ENCODE assay signal across 29 cellular contexts in the genomic region with DNA sequence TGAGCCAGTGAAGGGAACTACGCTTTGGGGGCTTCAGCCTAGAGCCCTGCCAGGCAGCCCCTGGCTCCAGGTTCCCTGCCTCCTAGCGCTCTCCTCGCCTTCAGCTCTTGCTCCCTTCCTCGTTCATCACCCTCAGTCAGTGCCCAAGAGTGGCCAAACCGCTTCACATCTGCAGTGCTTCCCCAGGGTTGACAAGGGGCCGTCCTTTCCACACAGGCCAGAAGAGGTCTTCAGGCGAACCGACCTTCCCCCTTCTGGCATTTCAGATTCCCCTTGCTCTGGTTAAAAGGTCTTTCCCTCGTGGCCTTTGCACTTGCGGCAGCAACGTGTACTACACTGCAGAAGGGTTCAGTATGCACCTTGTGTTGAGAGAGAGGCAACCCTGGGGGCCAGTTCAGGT. TPM values are rescaled to one million over a fixed set of nuclear protein-coding genes. Genes with fewer than 3 reads are reported as not detected.
A peak's percentile ranks its signal among the peaks of the same experiment; 100 is the strongest.
DNase-seq lines count a peak whose midpoint lies in the region; ATAC-seq and TF ChIP-seq lines count a peak whose summit lies in the region.
"Had no signal": no experiment of that assay in that cellular context is flagged by ENCODE, and none has a peak within 500 bp of the region (broad histone marks: within the 10 kb centered on the region; RNA-seq: fewer than 3 reads in every experiment).

No MANE protein-coding gene starts in this region.

- CTCF ChIA-PET in activated CD8-positive, alpha-beta T cell treated with anti-CD3 and anti-CD28 coated beads, Interleukin-2, amount 10 ng/mL, durations not matched to agents 7 days and 5 days (lab: Charles Lee) = interaction anchor here (1.0 to 2.1 kb wide), 2 partner anchors 76 to 136 kb away, joined by 4 to 6 read pairs; no protein-coding TSS in a partner anchor

- in situ Hi-C loops in GM23248 (cut with MboI) = loop anchor here (10.0 kb wide), 1 partner anchor 137 kb away; no protein-coding TSS in a partner anchor

- peaks cover 39% of the 10 kb centered on the region for H3F3A ChIP-seq in neural progenitor cell (ENCODE audit: low read depth)
- H3F3A ChIP-seq in GM23248 (ENCODE audit: insufficient read depth) = peaks cover 6% of the 10 kb centered on the region; the same call in 1 of the 2 replicates

- peaks cover 28% of the 10 kb centered on the region for H3K4me1 Mint-ChIP-seq in neural progenitor cell
- peaks cover 35% of the 10 kb centered on the region for H3K4me1 Mint-ChIP-seq in activated CD8-positive, alpha-beta T cell treated with anti-CD3 and anti-CD28 coated beads, Interleukin-2, amount 10 ng/mL, durations not matched to agents 7 days and 5 days (ENCODE audit: low read depth)

- H3K9me2 ChIP-seq in GM23248 (ENCODE audit: insufficient read depth) = no peaks in the 10 kb centered on the region

- peak overlapping the region; percentile 41 for H3K27ac ChIP-seq in 22Rv1
- peak overlapping the region in 3 of 11 experiments; percentile 3 to 7 (median 5); a peak in 4 of 22 replicates for H3K27ac ChIP-seq in BLaER1 treated with 17β-estradiol and CSF1 and Interleukin-3, amounts not matched to agents 10 nM and 100 nM
- peak overlapping the region; percentile 49 for H3K27ac ChIP-seq in cingulate gyrus (ENCODE audit: low read depth, low read length)
- no peak overlapping the region for H3K27ac ChIP-seq in neural progenitor cell
- no peak overlapping the region for H3K27ac ChIP-seq in GM23248
- H3K27ac ChIP-seq: ascending aorta, esophagus squamous epithelium, foreskin keratinocyte had no signal

- H3K79me2 ChIP-seq in neural progenitor cell (ENCODE audit: low read depth) (peaks cover 4% of the 10 kb centered on the region), GM23248 (ENCODE audit: insufficient read depth) (no peaks in the 10 kb centered on the region)

- H3K4me1 ChIP-seq in BLaER1 treated with 17β-estradiol and CSF1 and Interleukin-3, amounts not matched to agents 10 nM and 100 nM = peaks cover 52 to 92% (median 78%) of the 10 kb centered on the region in 10 experiments
- H3K4me1 ChIP-seq in neural progenitor cell (peaks cover 45% of the 10 kb centered on the region), GM23248 (ENCODE audit: insufficient read depth) (peaks cover 1% of the 10 kb centered on the region; the same call in 1 of the 2 replicates)
- H3K4me1 ChIP-seq: foreskin keratinocyte had no signal

- DNase-seq in neural progenitor cell (ENCODE audit: low spot score) (no peak), GM23248 (no peak), NCI-H69 (lab: John Stamatoyannopoulos, UW) (no peak)
- DNase-seq in activated CD8-positive, alpha-beta T cell treated with anti-CD3 and anti-CD28 coated beads, Interleukin-2, amount 10 ng/mL, durations not matched to agents 7 days and 5 days = no peak
- DNase-seq: activated CD4-positive, alpha-beta T cell treated with anti-CD3 and anti-CD28 coated beads for 48 hours; activated effector memory CD4-positive, alpha-beta T cell treated with anti-CD3 and anti-CD28 coated beads, Interleukin-2, amount 50 U/mL, for 16 hours; C1 segment of cervical spinal cord; central memory CD4-positive, alpha-beta T cell; esophagus squamous epithelium; foreskin keratinocyte; H9; NCI-H1436 treated with DMSO at 0.1 percent for 48 hours; NCI-H2081 treated with DMSO at 0.1 percent for 48 hours; NCI-H226; NCI-H748 treated with DMSO at 0.1 percent for 48 hours; SHP77 treated with DMSO at 0.1 percent for 48 hours; stimulated activated CD4-positive, alpha-beta T cell treated with anti-CD3 and anti-CD28 coated beads, Interleukin-4, amount 100 ng/mL, for 24 hours; substantia nigra; T1000 had no signal

- peaks cover 16% of the 10 kb centered on the region for H3K27me3 Mint-ChIP-seq in neural progenitor cell (ENCODE audit: insufficient read depth, low read depth)
- peaks cover 16% of the 10 kb centered on the region for H3K27me3 Mint-ChIP-seq in activated CD8-positive, alpha-beta T cell treated with anti-CD3 and anti-CD28 coated beads, Interleukin-2, amount 10 ng/mL, durations not matched to agents 7 days and 5 days (ENCODE audit: low read depth)

- POLR2A ChIA-PET in activated CD8-positive, alpha-beta T cell treated with anti-CD3 and anti-CD28 coated beads, Interleukin-2, amount 10 ng/mL, durations not matched to agents 7 days and 5 days (lab: Charles Lee) = no interaction called here

- no peaks in the 10 kb centered on the region for H3K9me3 Mint-ChIP-seq in neural progenitor cell
- no peaks in the 10 kb centered on the region for H3K9me3 Mint-ChIP-seq in activated CD8-positive, alpha-beta T cell treated with anti-CD3 and anti-CD28 coated beads, Interleukin-2, amount 10 ng/mL, durations not matched to agents 7 days and 5 days (ENCODE audit: insufficient read depth)
- H3K9me3 Mint-ChIP-seq: dendritic cell treated with granulocyte-macrophage colony-stimulating factor and Interleukin-4, amounts not matched to agents 40 ng/mL and 50 ng/mL, for 4 days; H9; IgD-negative memory B cell had no signal

- H3K4me3 Mint-ChIP-seq in neural progenitor cell = no peak overlapping the region
- no peak overlapping the region for H3K4me3 Mint-ChIP-seq in activated CD8-positive, alpha-beta T cell treated with anti-CD3 and anti-CD28 coated beads, Interleukin-2, amount 10 ng/mL, durations not matched to agents 7 days and 5 days
- H3K4me3 Mint-ChIP-seq: activated naive CD8-positive, alpha-beta T cell; dendritic cell treated with granulocyte-macrophage colony-stimulating factor and Interleukin-4, amounts not matched to agents 40 ng/mL and 50 ng/mL, for 4 days; H9; IgD-negative memory B cell had no signal

- 75 to 76% methylated on average over 11 of the region's 11 CpGs for WGBS in GM23248 (ENCODE audit: low coverage in 1 of 2, low lambda C conversion rate in 2 of 2, missing lambda C conversion rate in 2 of 2), 2 experiments

- H3K4me3 ChIP-seq in BLaER1 treated with 17β-estradiol and CSF1 and Interleukin-3, amounts not matched to agents 10 nM and 100 nM = 0 out of 20 replicates have a peak overlapping the region, but pooled peaks of 2 of the 10 experiments have one; percentile 3 to 24
- no peak overlapping the region for H3K4me3 ChIP-seq in neural progenitor cell
- no peak overlapping the region for H3K4me3 ChIP-seq in GM23248
- H3K4me3 ChIP-seq: ascending aorta, esophagus squamous epithelium had no signal

- H3K27ac Mint-ChIP-seq in neural progenitor cell = no peak overlapping the region
- no peak overlapping the region for H3K27ac Mint-ChIP-seq in activated CD8-positive, alpha-beta T cell treated with anti-CD3 and anti-CD28 coated beads, Interleukin-2, amount 10 ng/mL, durations not matched to agents 7 days and 5 days
- H3K27ac Mint-ChIP-seq: activated naive CD8-positive, alpha-beta T cell; dendritic cell treated with granulocyte-macrophage colony-stimulating factor and Interleukin-4, amounts not matched to agents 40 ng/mL and 50 ng/mL, for 4 days had no signal

- peak overlapping the region in 5 of 11 experiments; percentile 14 to 48 (median 29); a peak in 5 of 22 replicates for H3K9ac ChIP-seq in BLaER1 treated with 17β-estradiol and CSF1 and Interleukin-3, amounts not matched to agents 10 nM and 100 nM
- H3K9ac ChIP-seq in neural progenitor cell (no peak overlapping the region), GM23248 (no peak overlapping the region)

- no peak for TF ChIP-seq CTCF in 22Rv1 (IDR thresholded peaks at IDR 0.05)
- TF ChIP-seq CTCF in neural progenitor cell (IDR thresholded peaks at IDR 0.05) = no peak

- no peaks in the 10 kb centered on the region for H3K9me3 ChIP-seq in BLaER1 treated with 17β-estradiol and CSF1 and Interleukin-3, amounts not matched to agents 10 nM and 100 nM (replicated peaks in 1 of 11)
- H3K9me3 ChIP-seq in neural progenitor cell (ENCODE audit: low read depth) = no peaks in the 10 kb centered on the region
- no peaks in the 10 kb centered on the region for H3K9me3 ChIP-seq in GM23248 (ENCODE audit: low read depth)
- H3K9me3 ChIP-seq: ascending aorta, esophagus squamous epithelium had no signal

- H3K36me3 ChIP-seq in BLaER1 treated with 17β-estradiol and CSF1 and Interleukin-3, amounts not matched to agents 10 nM and 100 nM = peaks cover 26 to 58% (median 41%) of the 10 kb centered on the region in 11 experiments
- H3K36me3 ChIP-seq in neural progenitor cell = no peaks in the 10 kb centered on the region
- 0 out of 2 replicates have a peak, but pooled peaks cover 4% of the 10 kb centered on the region for H3K36me3 ChIP-seq in GM23248 (ENCODE audit: low read depth)

- H4K20me1 ChIP-seq in BLaER1 treated with 17β-estradiol and CSF1 and Interleukin-3, amounts not matched to agents 10 nM and 100 nM = peaks cover 43 to 87% (median 66%) of the 10 kb centered on the region in 11 experiments; a peak in 21 of 22 replicates
- H4K20me1 ChIP-seq in neural progenitor cell (ENCODE audit: low read depth) = peaks cover 69% of the 10 kb centered on the region
- no peaks in the 10 kb centered on the region for H4K20me1 ChIP-seq in GM23248 (ENCODE audit: insufficient read depth)

- peaks cover 21 to 33% (median 27%) of the 10 kb centered on the region in 11 experiments for H3K27me3 ChIP-seq in BLaER1 treated with 17β-estradiol and CSF1 and Interleukin-3, amounts not matched to agents 10 nM and 100 nM
- H3K27me3 ChIP-seq in neural progenitor cell (peaks cover 28% of the 10 kb centered on the region), GM23248 (replicated peaks; ENCODE audit: insufficient read depth) (no peaks in the 10 kb centered on the region)
- H3K27me3 ChIP-seq: ascending aorta had no signal

- H3K36me3 Mint-ChIP-seq in neural progenitor cell = peaks cover 24% of the 10 kb centered on the region
- peaks cover 46% of the 10 kb centered on the region for H3K36me3 Mint-ChIP-seq in activated CD8-positive, alpha-beta T cell treated with anti-CD3 and anti-CD28 coated beads, Interleukin-2, amount 10 ng/mL, durations not matched to agents 7 days and 5 days (ENCODE audit: low read depth)

- ATAC-seq in activated CD8-positive, alpha-beta T cell treated with anti-CD3 and anti-CD28 coated beads, Interleukin-2, amount 10 ng/mL, durations not matched to agents 7 days and 5 days = no peak
- no peak for ATAC-seq in HG02678 (IDR thresholded peaks at IDR 0.05; ENCODE audit: unreplicated experiment)
- ATAC-seq: foreskin keratinocyte, Panc1 had no signal

- peak overlapping the region in 10 of 11 experiments; percentile 60 to 99 (median 98); a peak in 18 of 22 replicates for H3K4me2 ChIP-seq in BLaER1 treated with 17β-estradiol and CSF1 and Interleukin-3, amounts not matched to agents 10 nM and 100 nM
- peak overlapping the region; percentile 85 for H3K4me2 ChIP-seq in neural progenitor cell
- no peak overlapping the region for H3K4me2 ChIP-seq in GM23248 (ENCODE audit: unreplicated experiment)

- H2AFZ ChIP-seq in neural progenitor cell (replicated peaks) (no peak overlapping the region), GM23248 (no peak overlapping the region)

RNA-seq across cellular contexts. Expression of a gene that starts 4.1 kb away (rescaled TPM):
- 0.88 and 2.8 TPM in 2 replicates for total RNA-seq in neural progenitor cell (ENCODE audit: low replicate concordance)
- under 1 TPM; 0.39 to 0.58 TPM for total RNA-seq in activated CD8-positive, alpha-beta T cell treated with anti-CD3 and anti-CD28 coated beads, Interleukin-2, amount 10 ng/mL, durations not matched to agents 7 days and 5 days
- total RNA-seq in GM23248 (2014; rRNA removed; shearing (Covaris generic)) = 0.89 and 2.2 TPM in 2 replicates
- polyA plus RNA-seq in GM23248 (2016; fragmentation: Nextera tagmentation; extraction: Ambion mirVana) = 1.2 and 1.5 TPM in 2 replicates
- total RNA-seq: G401 had no signal

RNA-seq across cellular contexts. Expression of a gene that starts 15.3 kb away (rescaled TPM):
- 15.7 and 28.0 TPM in 2 replicates for total RNA-seq in neural progenitor cell (ENCODE audit: low replicate concordance)
- 10 to 100 TPM; 14.9 to 15.0 TPM for total RNA-seq in activated CD8-positive, alpha-beta T cell treated with anti-CD3 and anti-CD28 coated beads, Interleukin-2, amount 10 ng/mL, durations not matched to agents 7 days and 5 days
- total RNA-seq in GM23248 (2014; rRNA removed; shearing (Covaris generic)) = 9.6 and 10.3 TPM in 2 replicates
- 9.8 and 10.0 TPM in 2 replicates for polyA plus RNA-seq in GM23248 (2016; fragmentation: Nextera tagmentation; extraction: Ambion mirVana)

Comparison
In these comparisons a context has a peak if more than half of its experiments do, and no peak if none do; other contexts are left out.
1. H3K27ac ChIP-seq: peak in 22Rv1 (single experiment) and cingulate gyrus (single experiment); none in neural progenitor cell (single experiment) and GM23248 (single experiment).